Comparison of ENCODE assay signal across 1 cellular context in the genomic region with DNA sequence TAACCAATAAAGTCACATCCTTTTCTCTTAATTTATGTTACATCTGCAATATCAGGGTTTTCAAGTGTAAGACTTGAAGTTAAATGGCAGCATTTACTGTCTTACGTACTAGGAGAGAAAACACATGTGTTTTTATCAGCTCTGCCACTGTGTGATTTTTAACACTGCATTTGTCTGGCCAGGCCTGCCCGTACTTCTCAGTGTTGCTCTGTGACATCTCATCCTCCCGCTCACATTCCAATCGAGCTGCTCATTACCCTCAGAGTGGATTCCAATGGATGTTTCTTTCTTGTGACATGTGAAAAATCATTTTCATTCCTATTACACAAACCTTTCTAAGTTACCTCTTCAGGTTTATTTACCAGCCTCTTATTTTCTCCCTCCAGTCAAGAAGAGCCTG.
TF ChIP-seq lines count a peak whose summit lies in the region.

No MANE protein-coding gene starts in this region.

TF ChIP-seq in SK-N-SH, 30 proteins besides CTCF, POLR2A, EP300 and RAD21 (continued from another document):
- TF ChIP-seq IRF3 (IDR thresholded peaks at IDR 0.05; ENCODE audit: low read depth, low read length) (no peak), RXRA (IDR thresholded peaks at IDR 0.05; ENCODE audit: borderline replicate concordance, low read depth) (no peak), RFX5 (IDR thresholded peaks at IDR 0.05; ENCODE audit: low read length) (no peak), GABPA (IDR thresholded peaks at IDR 0.05; ENCODE audit: low read depth) (no peak), SMC3 (IDR thresholded peaks at IDR 0.05; ENCODE audit: low read depth, low read length) (no peak), NFIC (IDR thresholded peaks at IDR 0.05; ENCODE audit: borderline replicate concordance) (peak; percentile 43; the same call in 1 of the 2 replicates), PBX3 (IDR thresholded peaks at IDR 0.05) (peak; percentile 77), FOSL2 (IDR thresholded peaks at IDR 0.05; ENCODE audit: borderline replicate concordance, low read depth) (peak; percentile 81)
- TF ChIP-seq, protein P1, sequence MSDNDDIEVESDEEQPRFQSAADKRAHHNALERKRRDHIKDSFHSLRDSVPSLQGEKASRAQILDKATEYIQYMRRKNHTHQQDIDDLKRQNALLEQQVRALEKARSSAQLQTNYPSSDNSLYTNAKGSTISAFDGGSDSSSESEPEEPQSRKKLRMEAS (IDR thresholded peaks at IDR 0.05; ENCODE audit: low read depth): peak; percentile 75; the same call in 1 of the 2 replicates
